In the genomic region with DNA sequence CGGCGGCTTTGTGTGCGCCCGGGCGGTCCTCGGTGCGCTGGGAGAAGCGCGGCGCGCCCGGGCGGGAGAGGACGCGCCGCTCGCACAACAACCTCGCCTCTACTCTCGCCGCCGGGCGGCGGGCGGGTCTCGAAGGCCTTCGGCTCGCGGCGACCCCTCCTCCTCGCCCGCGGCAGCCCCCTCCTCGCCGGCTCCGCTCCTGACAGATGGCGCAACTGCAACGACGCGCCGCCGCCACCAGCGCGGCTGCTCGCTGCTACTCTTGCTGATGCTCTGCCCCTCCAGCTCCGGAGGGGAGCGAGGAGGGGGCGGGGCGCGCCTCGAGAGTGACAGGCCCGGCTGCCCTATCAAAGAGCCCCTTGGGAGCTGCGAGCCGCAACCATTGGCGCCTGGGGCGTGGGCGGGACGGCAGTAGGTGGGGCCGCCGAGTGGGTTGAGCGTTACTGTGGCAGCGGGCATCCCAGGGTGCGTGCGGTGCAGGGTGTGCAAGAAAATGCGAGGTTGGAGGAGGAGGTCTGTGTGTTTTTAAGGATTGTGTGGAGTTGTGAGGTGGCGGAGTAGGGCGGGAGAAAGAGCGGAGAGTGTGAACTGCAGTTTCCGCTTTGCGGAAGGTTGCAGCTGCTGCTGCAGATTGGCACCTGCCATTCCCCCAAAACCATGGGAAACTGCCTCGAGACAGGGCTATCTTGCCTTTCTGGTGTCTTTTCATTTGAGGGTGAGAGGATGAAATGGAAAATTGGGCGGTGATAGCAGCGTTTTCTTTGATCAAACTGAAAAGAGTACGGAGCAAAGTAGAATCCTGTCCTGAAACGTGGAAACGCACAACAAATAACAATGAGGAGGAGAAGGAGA, we compare ENCODE assay signal across 1 cellular context.
TF ChIP-seq lines count a peak whose summit lies in the region.

A gene (minus strand): TSS at position 275 of the 852 bp plus-strand sequence. CDS start 153,401 bp downstream, outside the sequence.

TF ChIP-seq in HepG2, 621 proteins besides CTCF, POLR2A, EP300 and RAD21 (continued from another document and continues in another):
- TF ChIP-seq, protein P1, sequence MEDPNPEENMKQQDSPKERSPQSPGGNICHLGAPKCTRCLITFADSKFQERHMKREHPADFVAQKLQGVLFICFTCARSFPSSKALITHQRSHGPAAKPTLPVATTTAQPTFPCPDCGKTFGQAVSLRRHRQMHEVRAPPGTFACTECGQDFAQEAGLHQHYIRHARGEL (CRISPR knock-in tag; IDR thresholded peaks at IDR 0.05): peak; percentile 75; the same call in 1 of the 2 replicates
- peak; percentile 93 for TF ChIP-seq CEBPG (CRISPR knock-in tag; IDR thresholded peaks at IDR 0.05)
- peak; percentile 55; the same call in 1 of the 2 replicates for TF ChIP-seq SPEN (CRISPR knock-in tag; IDR thresholded peaks at IDR 0.05; ENCODE audit: low read depth)
- 0 out of 2 replicates have a peak, but pooled peaks have one; percentile 45 for TF ChIP-seq ZNF552 (CRISPR knock-in tag; IDR thresholded peaks at IDR 0.05; ENCODE audit: borderline replicate concordance)
- TF ChIP-seq TGIF2 (CRISPR knock-in tag; IDR thresholded peaks at IDR 0.05): 0 out of 2 replicates have a peak, but pooled peaks have one; percentile 34
- no peak for TF ChIP-seq ZNF780A (CRISPR knock-in tag; IDR thresholded peaks at IDR 0.05)
- TF ChIP-seq, protein P2, sequence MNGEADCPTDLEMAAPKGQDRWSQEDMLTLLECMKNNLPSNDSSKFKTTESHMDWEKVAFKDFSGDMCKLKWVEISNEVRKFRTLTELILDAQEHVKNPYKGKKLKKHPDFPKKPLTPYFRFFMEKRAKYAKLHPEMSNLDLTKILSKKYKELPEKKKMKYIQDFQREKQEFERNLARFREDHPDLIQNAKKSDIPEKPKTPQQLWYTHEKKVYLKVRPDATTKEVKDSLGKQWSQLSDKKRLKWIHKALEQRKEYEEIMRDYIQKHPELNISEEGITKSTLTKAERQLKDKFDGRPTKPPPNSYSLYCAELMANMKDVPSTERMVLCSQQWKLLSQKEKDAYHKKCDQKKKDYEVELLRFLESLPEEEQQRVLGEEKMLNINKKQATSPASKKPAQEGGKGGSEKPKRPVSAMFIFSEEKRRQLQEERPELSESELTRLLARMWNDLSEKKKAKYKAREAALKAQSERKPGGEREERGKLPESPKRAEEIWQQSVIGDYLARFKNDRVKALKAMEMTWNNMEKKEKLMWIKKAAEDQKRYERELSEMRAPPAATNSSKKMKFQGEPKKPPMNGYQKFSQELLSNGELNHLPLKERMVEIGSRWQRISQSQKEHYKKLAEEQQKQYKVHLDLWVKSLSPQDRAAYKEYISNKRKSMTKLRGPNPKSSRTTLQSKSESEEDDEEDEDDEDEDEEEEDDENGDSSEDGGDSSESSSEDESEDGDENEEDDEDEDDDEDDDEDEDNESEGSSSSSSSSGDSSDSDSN (CRISPR knock-in tag; IDR thresholded peaks at IDR 0.05): peak; percentile 88
- no peak for TF ChIP-seq ZNF549 (CRISPR knock-in tag; IDR thresholded peaks at IDR 0.05)
- no peak for TF ChIP-seq PHF20 (CRISPR knock-in tag; IDR thresholded peaks at IDR 0.05)
- TF ChIP-seq FOXA3 (CRISPR knock-in tag; IDR thresholded peaks at IDR 0.05): peak; percentile 39; the same call in 1 of the 2 replicates
- TF ChIP-seq ZNF230 (CRISPR knock-in tag; IDR thresholded peaks at IDR 0.05): 0 out of 2 replicates have a peak, but pooled peaks have one; percentile 2
- TF ChIP-seq RBM39 (IDR thresholded peaks at IDR 0.05; ENCODE audit: low read depth, low read length, poor library complexity, severe bottlenecking): peak; percentile 80
- TF ChIP-seq ZNF451 (CRISPR knock-in tag; IDR thresholded peaks at IDR 0.05): 0 out of 2 replicates have a peak, but pooled peaks have one; percentile 53
- 0 out of 2 replicates have a peak, but pooled peaks have one; percentile 1 for TF ChIP-seq KDM3A (CRISPR knock-in tag; IDR thresholded peaks at IDR 0.05; ENCODE audit: low read depth)
- TF ChIP-seq ZNF350 (CRISPR knock-in tag; IDR thresholded peaks at IDR 0.05; ENCODE audit: borderline replicate concordance, low read depth): peak; percentile 54; the same call in 1 of the 2 replicates
- peak; percentile 65 for TF ChIP-seq IKZF4 (CRISPR knock-in tag; IDR thresholded peaks at IDR 0.05; ENCODE audit: borderline replicate concordance, low read depth, not compliant biosample characterization)
- no peak for TF ChIP-seq SMARCC2 (IDR thresholded peaks at IDR 0.05)
- TF ChIP-seq ZNF589 (CRISPR knock-in tag; conservative IDR thresholded peaks at IDR 0.05): no peak
- peak; percentile 23; the same call in 1 of the 2 replicates for TF ChIP-seq PHF8 (CRISPR knock-in tag; IDR thresholded peaks at IDR 0.05)
- 0 out of 2 replicates have a peak, but pooled peaks have one; percentile 47 for TF ChIP-seq ZMAT3 (CRISPR knock-in tag; conservative IDR thresholded peaks at IDR 0.05)
- peak; percentile 97 for TF ChIP-seq HNRNPLL (IDR thresholded peaks at IDR 0.05; ENCODE audit: low read depth, low read length, poor library complexity, severe bottlenecking)
- TF ChIP-seq, protein P3, sequence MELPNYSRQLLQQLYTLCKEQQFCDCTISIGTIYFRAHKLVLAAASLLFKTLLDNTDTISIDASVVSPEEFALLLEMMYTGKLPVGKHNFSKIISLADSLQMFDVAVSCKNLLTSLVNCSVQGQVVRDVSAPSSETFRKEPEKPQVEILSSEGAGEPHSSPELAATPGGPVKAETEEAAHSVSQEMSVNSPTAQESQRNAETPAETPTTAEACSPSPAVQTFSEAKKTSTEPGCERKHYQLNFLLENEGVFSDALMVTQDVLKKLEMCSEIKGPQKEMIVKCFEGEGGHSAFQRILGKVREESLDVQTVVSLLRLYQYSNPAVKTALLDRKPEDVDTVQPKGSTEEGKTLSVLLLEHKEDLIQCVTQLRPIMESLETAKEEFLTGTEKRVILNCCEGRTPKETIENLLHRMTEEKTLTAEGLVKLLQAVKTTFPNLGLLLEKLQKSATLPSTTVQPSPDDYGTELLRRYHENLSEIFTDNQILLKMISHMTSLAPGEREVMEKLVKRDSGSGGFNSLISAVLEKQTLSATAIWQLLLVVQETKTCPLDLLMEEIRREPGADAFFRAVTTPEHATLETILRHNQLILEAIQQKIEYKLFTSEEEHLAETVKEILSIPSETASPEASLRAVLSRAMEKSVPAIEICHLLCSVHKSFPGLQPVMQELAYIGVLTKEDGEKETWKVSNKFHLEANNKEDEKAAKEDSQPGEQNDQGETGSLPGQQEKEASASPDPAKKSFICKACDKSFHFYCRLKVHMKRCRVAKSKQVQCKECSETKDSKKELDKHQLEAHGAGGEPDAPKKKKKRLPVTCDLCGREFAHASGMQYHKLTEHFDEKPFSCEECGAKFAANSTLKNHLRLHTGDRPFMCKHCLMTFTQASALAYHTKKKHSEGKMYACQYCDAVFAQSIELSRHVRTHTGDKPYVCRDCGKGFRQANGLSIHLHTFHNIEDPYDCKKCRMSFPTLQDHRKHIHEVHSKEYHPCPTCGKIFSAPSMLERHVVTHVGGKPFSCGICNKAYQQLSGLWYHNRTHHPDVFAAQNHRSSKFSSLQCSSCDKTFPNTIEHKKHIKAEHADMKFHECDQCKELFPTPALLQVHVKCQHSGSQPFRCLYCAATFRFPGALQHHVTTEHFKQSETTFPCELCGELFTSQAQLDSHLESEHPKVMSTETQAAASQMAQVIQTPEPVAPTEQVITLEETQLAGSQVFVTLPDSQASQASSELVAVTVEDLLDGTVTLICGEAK (IDR thresholded peaks at IDR 0.05): no peak
- TF ChIP-seq, protein P3 (CRISPR knock-in tag; IDR thresholded peaks at IDR 0.05): no peak
- no peak for TF ChIP-seq ZFAT (CRISPR knock-in tag; conservative IDR thresholded peaks at IDR 0.05)
- TF ChIP-seq ZNF256 (CRISPR knock-in tag; conservative IDR thresholded peaks at IDR 0.05): no peak
- 0 out of 2 replicates have a peak, but pooled peaks have one; percentile 14 for TF ChIP-seq TBX2 (CRISPR knock-in tag; IDR thresholded peaks at IDR 0.05; ENCODE audit: borderline replicate concordance)
- peak; percentile 74; the same call in 1 of the 2 replicates for TF ChIP-seq ZNF274 (CRISPR knock-in tag; IDR thresholded peaks at IDR 0.05)
- no peak for TF ChIP-seq SNAI1 (CRISPR knock-in tag; IDR thresholded peaks at IDR 0.05; ENCODE audit: borderline replicate concordance)
- TF ChIP-seq KLF15 (CRISPR knock-in tag; IDR thresholded peaks at IDR 0.05; ENCODE audit: borderline replicate concordance): 0 out of 2 replicates have a peak, but pooled peaks have one; percentile 37
- TF ChIP-seq, protein P4, sequence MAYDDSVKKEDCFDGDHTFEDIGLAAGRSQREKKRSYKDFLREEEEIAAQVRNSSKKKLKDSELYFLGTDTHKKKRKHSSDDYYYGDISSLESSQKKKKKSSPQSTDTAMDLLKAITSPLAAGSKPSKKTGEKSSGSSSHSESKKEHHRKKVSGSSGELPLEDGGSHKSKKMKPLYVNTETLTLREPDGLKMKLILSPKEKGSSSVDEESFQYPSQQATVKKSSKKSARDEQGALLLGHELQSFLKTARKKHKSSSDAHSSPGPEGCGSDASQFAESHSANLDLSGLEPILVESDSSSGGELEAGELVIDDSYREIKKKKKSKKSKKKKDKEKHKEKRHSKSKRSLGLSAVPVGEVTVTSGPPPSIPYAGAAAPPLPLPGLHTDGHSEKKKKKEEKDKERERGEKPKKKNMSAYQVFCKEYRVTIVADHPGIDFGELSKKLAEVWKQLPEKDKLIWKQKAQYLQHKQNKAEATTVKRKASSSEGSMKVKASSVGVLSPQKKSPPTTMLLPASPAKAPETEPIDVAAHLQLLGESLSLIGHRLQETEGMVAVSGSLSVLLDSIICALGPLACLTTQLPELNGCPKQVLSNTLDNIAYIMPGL (CRISPR knock-in tag; IDR thresholded peaks at IDR 0.05; ENCODE audit: borderline replicate concordance in 1 of 2, low read depth in 1 of 2): peak; percentile 29 to 44; a peak in 2 of 4 replicates
- TF ChIP-seq, protein P5, sequence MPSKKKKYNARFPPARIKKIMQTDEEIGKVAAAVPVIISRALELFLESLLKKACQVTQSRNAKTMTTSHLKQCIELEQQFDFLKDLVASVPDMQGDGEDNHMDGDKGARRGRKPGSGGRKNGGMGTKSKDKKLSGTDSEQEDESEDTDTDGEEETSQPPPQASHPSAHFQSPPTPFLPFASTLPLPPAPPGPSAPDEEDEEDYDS (CRISPR knock-in tag; IDR thresholded peaks at IDR 0.05): peak; percentile 69; the same call in 1 of the 2 replicates
- TF ChIP-seq SUZ12 (IDR thresholded peaks at IDR 0.05; ENCODE audit: low read depth, low read length): no peak
- TF ChIP-seq NR2F2 (IDR thresholded peaks at IDR 0.05; ENCODE audit: borderline replicate concordance, low read depth): no peak
- TF ChIP-seq ZNF670 (CRISPR knock-in tag; IDR thresholded peaks at IDR 0.05; ENCODE audit: borderline replicate concordance): no peak
- TF ChIP-seq NFYB (CRISPR knock-in tag; IDR thresholded peaks at IDR 0.05): peak; percentile 98
- peak; percentile 21; the same call in 1 of the 2 replicates for TF ChIP-seq ZNF782 (CRISPR knock-in tag; IDR thresholded peaks at IDR 0.05; ENCODE audit: borderline replicate concordance)
- 0 out of 2 replicates have a peak, but pooled peaks have one; percentile 42 for TF ChIP-seq CHD2 (IDR thresholded peaks at IDR 0.05; ENCODE audit: low read depth, low read length)
- no peak for TF ChIP-seq MIER3 (CRISPR knock-in tag; IDR thresholded peaks at IDR 0.05; ENCODE audit: borderline replicate concordance)
- TF ChIP-seq, protein P6, sequence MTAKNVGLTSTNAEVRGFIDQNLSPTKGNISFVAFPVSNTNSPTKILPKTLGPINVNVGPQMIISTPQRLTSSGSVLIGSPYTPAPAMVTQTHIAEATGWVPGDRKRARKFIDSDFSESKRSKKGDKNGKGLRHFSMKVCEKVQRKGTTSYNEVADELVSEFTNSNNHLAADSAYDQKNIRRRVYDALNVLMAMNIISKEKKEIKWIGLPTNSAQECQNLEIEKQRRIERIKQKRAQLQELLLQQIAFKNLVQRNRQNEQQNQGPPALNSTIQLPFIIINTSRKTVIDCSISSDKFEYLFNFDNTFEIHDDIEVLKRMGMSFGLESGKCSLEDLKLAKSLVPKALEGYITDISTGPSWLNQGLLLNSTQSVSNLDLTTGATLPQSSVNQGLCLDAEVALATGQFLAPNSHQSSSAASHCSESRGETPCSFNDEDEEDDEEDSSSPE (CRISPR knock-in tag; IDR thresholded peaks at IDR 0.05): peak; percentile 39; the same call in 1 of the 2 replicates
- no peak for TF ChIP-seq NONO (IDR thresholded peaks at IDR 0.05)
- TF ChIP-seq NONO (CRISPR knock-in tag; conservative IDR thresholded peaks at IDR 0.05): peak; percentile 60
- TF ChIP-seq SP4 (CRISPR knock-in tag; IDR thresholded peaks at IDR 0.05): peak; percentile 100
- TF ChIP-seq ZNF777 (CRISPR knock-in tag; IDR thresholded peaks at IDR 0.05): peak; percentile 47; the same call in 1 of the 2 replicates
- peak; percentile 56 for TF ChIP-seq ZNF883 (CRISPR knock-in tag; IDR thresholded peaks at IDR 0.05; ENCODE audit: not compliant biosample characterization)
- no peak for TF ChIP-seq KMT2B (CRISPR knock-in tag; IDR thresholded peaks at IDR 0.05)
- TF ChIP-seq PCBP2 (optimal IDR thresholded peaks at IDR 0.05; ENCODE audit: low read depth, low read length, poor library complexity, severe bottlenecking): no peak
- peak; percentile 7; the same call in 1 of the 2 replicates for TF ChIP-seq FOSL2 (CRISPR knock-in tag; IDR thresholded peaks at IDR 0.05)
- TF ChIP-seq ZNF598 (CRISPR knock-in tag; IDR thresholded peaks at IDR 0.05; ENCODE audit: borderline replicate concordance): peak; percentile 39; the same call in 1 of the 2 replicates
